ENCODE assay signal across 29 cellular contexts in genomic region chr3:54042259-54042823, GRCh38.
A peak's percentile ranks its signal among the peaks of the same experiment; 100 is the strongest.
DNase-seq lines count a peak whose midpoint lies in the region; ATAC-seq, FAIRE-seq and TF ChIP-seq lines count a peak whose summit lies in the region.
"Had no signal": no experiment of that assay in that cellular context is flagged by ENCODE, and none has a peak within 500 bp of the region (broad histone marks: within the 10 kb centered on the region; RNA-seq: fewer than 3 reads in every experiment).

No MANE protein-coding gene starts in this region.

- no peak for TF ChIP-seq RAD21 in HCT116 (IDR thresholded peaks at IDR 0.05; ENCODE audit: low read depth)

- no peaks in the 10 kb centered on the region for H3K36me3 Mint-ChIP-seq in activated T-cell treated with anti-CD3 and anti-CD28 coated beads, Interleukin-2, amount 50 U/mL, for 24 hours (ENCODE audit: low read depth)
- no peaks in the 10 kb centered on the region for H3K36me3 Mint-ChIP-seq in CD4-positive, alpha-beta memory T cell

- H3K9me2 ChIP-seq in HCT116 (ENCODE audit: insufficient read depth): no peaks in the 10 kb centered on the region

- peaks cover 22 to 71% (median 24%) of the 10 kb centered on the region in 10 experiments for H3K4me1 ChIP-seq in BLaER1 treated with 17β-estradiol and CSF1 and Interleukin-3, amounts not matched to agents 10 nM and 100 nM
- H3K4me1 ChIP-seq in HCT116 (ENCODE audit: control insufficient read depth in 1 of 2, insufficient read depth in 2 of 2, low read length in 2 of 2) (peaks cover 6 to 12% of the 10 kb centered on the region in 2 experiments; a peak in 1 of 4 replicates), keratinocyte (ENCODE audit: control insufficient read depth, extremely low read depth, insufficient read depth, low read length) (peaks cover 15% of the 10 kb centered on the region)
- no peaks in the 10 kb centered on the region for H3K4me1 ChIP-seq in CD4-positive, alpha-beta memory T cell (ENCODE audit: insufficient read depth, low read length)
- H3K4me1 ChIP-seq: gastroesophageal sphincter, lower lobe of right lung, thyroid gland had no signal

- H3K27me3 ChIP-seq in BLaER1 treated with 17β-estradiol and CSF1 and Interleukin-3, amounts not matched to agents 10 nM and 100 nM: no peaks in the 10 kb centered on the region
- H3K27me3 ChIP-seq in HCT116 (ENCODE audit: insufficient read depth, low read length) (no peaks in the 10 kb centered on the region), bronchial epithelial cell (ENCODE audit: control insufficient read depth, insufficient read depth, low read length) (no peaks in the 10 kb centered on the region), keratinocyte (ENCODE audit: control insufficient read depth, extremely low read depth, insufficient read depth, low read length) (no peaks in the 10 kb centered on the region)
- no peaks in the 10 kb centered on the region for H3K27me3 ChIP-seq in CD4-positive, alpha-beta memory T cell (ENCODE audit: insufficient read depth, low read length)
- H3K27me3 ChIP-seq: BE2C, dorsolateral prefrontal cortex, gastroesophageal sphincter, sigmoid colon, thyroid gland had no signal

- no peak for TF ChIP-seq CTCF in HCT116 (IDR thresholded peaks at IDR 0.05 in 2 of 3, conservative IDR thresholded peaks at IDR 0.05 in 1 of 3; ENCODE audit: borderline replicate concordance in 1 of 3, insufficient read depth in 1 of 3, low read depth in 2 of 3, low read length in 2 of 3)
- TF ChIP-seq CTCF in bronchial epithelial cell (IDR thresholded peaks at IDR 0.05; ENCODE audit: insufficient read depth, low read length, severe bottlenecking): no peak
- peak in 1 of 3 experiments; percentile 1 for TF ChIP-seq CTCF in keratinocyte (optimal IDR thresholded peaks at IDR 0.05 in 1 of 3, IDR thresholded peaks at IDR 0.05 in 1 of 3, conservative IDR thresholded peaks at IDR 0.05 in 1 of 3; ENCODE audit: extremely low read depth in 1 of 3, insufficient read depth in 2 of 3, low read length in 3 of 3)

- no peak for TF ChIP-seq POLR2A in HCT116 (IDR thresholded peaks at IDR 0.05; ENCODE audit: borderline replicate concordance, extremely low read depth, insufficient read depth, insufficient read length)

- peaks cover 3% of the 10 kb centered on the region for H3K27me3 Mint-ChIP-seq in activated T-cell treated with anti-CD3 and anti-CD28 coated beads, Interleukin-2, amount 50 U/mL, for 24 hours
- H3K27me3 Mint-ChIP-seq in CD4-positive, alpha-beta memory T cell: peaks cover 5 to 7% of the 10 kb centered on the region in 2 donors

- FAIRE-seq in bronchial epithelial cell (lab: Jason Lieb, UNC) (peak; percentile 43), keratinocyte (lab: Jason Lieb, UNC) (peak; percentile 99)
- FAIRE-seq: GM12878 had no signal

- CTCF ChIA-PET in HCT116 (lab: Charles Lee): no interaction called here
- CTCF ChIA-PET in CD4-positive, alpha-beta memory T cell (lab: Charles Lee; ENCODE audit: partially characterized antibody): no interaction called here

- H3K4me1 Mint-ChIP-seq in activated T-cell treated with anti-CD3 and anti-CD28 coated beads, Interleukin-2, amount 50 U/mL, for 24 hours (ENCODE audit: low read depth): no peaks in the 10 kb centered on the region
- no peaks in the 10 kb centered on the region for H3K4me1 Mint-ChIP-seq in CD4-positive, alpha-beta memory T cell

- no peaks in the 10 kb centered on the region for H3K9me1 ChIP-seq in keratinocyte (ENCODE audit: control insufficient read depth, extremely low read depth, insufficient read depth, low read length)

- H3K9ac ChIP-seq in BLaER1 treated with 17β-estradiol and CSF1 and Interleukin-3, amounts not matched to agents 10 nM and 100 nM: no peak overlapping the region
- H3K9ac ChIP-seq in HCT116 (ENCODE audit: low read length) (no peak overlapping the region), keratinocyte (ENCODE audit: control insufficient read depth, extremely low read depth, insufficient read depth, low read length) (no peak overlapping the region)

- ATAC-seq in HCT116: peak; percentile 36; the same call in 1 of the 2 replicates
- ATAC-seq in GM18868 (IDR thresholded peaks at IDR 0.05; ENCODE audit: unreplicated experiment): no peak
- ATAC-seq: activated T-cell treated with anti-CD3 and anti-CD28 coated beads, Interleukin-2, amount 50 U/mL, for 72 hours; gastroesophageal sphincter; GM12878 had no signal

- H3K4me3 Mint-ChIP-seq in activated T-cell treated with anti-CD3 and anti-CD28 coated beads, Interleukin-2, amount 50 U/mL, for 24 hours: no peak overlapping the region
- H3K4me3 Mint-ChIP-seq in CD4-positive, alpha-beta memory T cell: no peak overlapping the region
- H3K4me3 Mint-ChIP-seq: activated naive CD4-positive, alpha-beta T cell treated with anti-CD3 and anti-CD28 coated beads for 36 hours; activated T-cell treated with anti-CD3 and anti-CD28 coated beads, Interleukin-2, amount 50 U/mL, for 72 hours; nephron had no signal

- H3K79me2 ChIP-seq in HCT116 (ENCODE audit: insufficient read depth, low read length) (no peaks in the 10 kb centered on the region), keratinocyte (ENCODE audit: control insufficient read depth, insufficient read depth, low read length) (no peaks in the 10 kb centered on the region)

- dilution Hi-C loops in keratinocyte (cut with MboI; ENCODE audit: extremely low pct_ligation_motif_present, low sequenced_read_pairs): no loop called here

- no peak overlapping the region for H3K4me3 ChIP-seq in BLaER1 treated with 17β-estradiol and CSF1 and Interleukin-3, amounts not matched to agents 10 nM and 100 nM
- no peak overlapping the region for H3K4me3 ChIP-seq in HCT116 (replicated peaks in 1 of 2; ENCODE audit: low read depth in 1 of 2, low read length in 2 of 2)
- H3K4me3 ChIP-seq in bronchial epithelial cell (ENCODE audit: low read depth, low read length): no peak overlapping the region
- H3K4me3 ChIP-seq in keratinocyte (ENCODE audit: control insufficient read depth in 2 of 3, extremely low read depth in 1 of 3, insufficient read depth in 2 of 3, low read depth in 1 of 3, low read length in 3 of 3): no peak overlapping the region
- H3K4me3 ChIP-seq in CD4-positive, alpha-beta memory T cell (ENCODE audit: low read length in 2 of 2): no peak overlapping the region
- H3K4me3 ChIP-seq: dorsolateral prefrontal cortex, gastroesophageal sphincter, GM12878, lower lobe of right lung, sigmoid colon, SK-N-MC, thyroid gland had no signal

- H3K4me2 ChIP-seq in BLaER1 treated with 17β-estradiol and CSF1 and Interleukin-3, amounts not matched to agents 10 nM and 100 nM: peak overlapping the region; percentile 42 to 84 (median 50); a peak in 21 of 22 replicates
- H3K4me2 ChIP-seq in HCT116 (ENCODE audit: low read length): no peak overlapping the region
- H3K4me2 ChIP-seq in keratinocyte (ENCODE audit: control insufficient read depth, extremely low read depth, insufficient read depth, low read depth, low read length): peak overlapping the region; percentile 7

- DNase-seq in HCT116 (ENCODE audit: low read depth, low spot score): no peak
- peak; percentile 88 for DNase-seq in bronchial epithelial cell (ENCODE audit: low read depth)
- DNase-seq in keratinocyte (ENCODE audit: low read depth, low spot score): peak; percentile 35
- DNase-seq in activated naive CD4-positive, alpha-beta T cell (lab: John Stamatoyannopoulos, UW): no peak
- no peak for DNase-seq in activated T-cell treated with anti-CD3 and anti-CD28 coated beads, Interleukin-2, amount 50 U/mL, for 24 hours
- no peak for DNase-seq in CD4-positive, alpha-beta memory T cell
- DNase-seq: ACHN; activated CD4-positive, alpha-beta T cell treated with anti-CD3 and anti-CD28 coated beads, Interleukin-2, amount 50 U/mL, for 4 hours; activated naive CD4-positive, alpha-beta T cell treated with anti-CD3 and anti-CD28 coated beads for 36 hours; activated T-cell treated with anti-CD3 and anti-CD28 coated beads, Interleukin-2, amount 50 U/mL, for 72 hours; BE2C; DMS153; dorsolateral prefrontal cortex; HCEC 1CT; hypothalamus; lower lobe of right lung; NCI-H1436 treated with DMSO at 0.1 percent for 48 hours; NCI-H446 treated with DMSO at 0.1 percent for 48 hours; sigmoid colon; stimulated activated CD4-positive, alpha-beta T cell treated with anti-CD3 and anti-CD28 coated beads, Interleukin-12 subunit alpha, Interleukin-12 subunit beta, amount 100 ng/mL, for 4 hours; stimulated activated CD4-positive, alpha-beta T cell treated with anti-CD3 and anti-CD28 coated beads, Interleukin-2, amount 100 ng/mL, for 48 hours; T-helper 1 cell; thyroid gland had no signal

- intact Hi-C loops in HCT116 (cut with micrococcal nuclease): no loop called here
- intact Hi-C loops in CD4-positive, alpha-beta memory T cell (cut with micrococcal nuclease): no loop called here

- no peaks in the 10 kb centered on the region for H4K20me1 ChIP-seq in BLaER1 treated with 17β-estradiol and CSF1 and Interleukin-3, amounts not matched to agents 10 nM and 100 nM
- H4K20me1 ChIP-seq in HCT116 (ENCODE audit: insufficient read depth): no peaks in the 10 kb centered on the region
- no peaks in the 10 kb centered on the region for H4K20me1 ChIP-seq in keratinocyte (ENCODE audit: control insufficient read depth, extremely low read depth, insufficient read depth, low read length)

- H3K9me3 Mint-ChIP-seq in activated T-cell treated with anti-CD3 and anti-CD28 coated beads, Interleukin-2, amount 50 U/mL, for 24 hours: no peaks in the 10 kb centered on the region
- H3K9me3 Mint-ChIP-seq in CD4-positive, alpha-beta memory T cell: peaks cover 0 to 2% (median 0%) of the 10 kb centered on the region in 8 donors
- H3K9me3 Mint-ChIP-seq: activated naive CD4-positive, alpha-beta T cell treated with anti-CD3 and anti-CD28 coated beads for 36 hours; activated T-cell treated with anti-CD3 and anti-CD28 coated beads, Interleukin-2, amount 50 U/mL, for 72 hours; nephron had no signal

- no peaks in the 10 kb centered on the region for H3K36me3 ChIP-seq in BLaER1 treated with 17β-estradiol and CSF1 and Interleukin-3, amounts not matched to agents 10 nM and 100 nM
- H3K36me3 ChIP-seq in HCT116 (ENCODE audit: control insufficient read depth in 1 of 2, insufficient read depth in 2 of 2, low read length in 2 of 2): no peaks in the 10 kb centered on the region
- no peaks in the 10 kb centered on the region for H3K36me3 ChIP-seq in bronchial epithelial cell (ENCODE audit: control insufficient read depth, insufficient read depth, low read length)
- H3K36me3 ChIP-seq in keratinocyte (ENCODE audit: control insufficient read depth in 2 of 2, extremely low read depth in 1 of 2, insufficient read depth in 2 of 2, low read length in 2 of 2): no peaks in the 10 kb centered on the region
- H3K36me3 ChIP-seq in CD4-positive, alpha-beta memory T cell (ENCODE audit: insufficient read depth, low read length): no peaks in the 10 kb centered on the region
- H3K36me3 ChIP-seq: BE2C, gastroesophageal sphincter, lower lobe of right lung, sigmoid colon, thyroid gland had no signal

- POLR2A ChIA-PET in HCT116 (lab: Charles Lee): no interaction called here
- POLR2A ChIA-PET in CD4-positive, alpha-beta memory T cell (lab: Charles Lee; ENCODE audit: partially characterized antibody): no interaction called here

- no peak overlapping the region for H3K27ac Mint-ChIP-seq in activated T-cell treated with anti-CD3 and anti-CD28 coated beads, Interleukin-2, amount 50 U/mL, for 24 hours
- no peak overlapping the region for H3K27ac Mint-ChIP-seq in CD4-positive, alpha-beta memory T cell
- H3K27ac Mint-ChIP-seq: activated naive CD4-positive, alpha-beta T cell treated with anti-CD3 and anti-CD28 coated beads for 36 hours; activated T-cell treated with anti-CD3 and anti-CD28 coated beads, Interleukin-2, amount 50 U/mL, for 72 hours had no signal

- RAD21 ChIA-PET in HCT116 (lab: Charles Lee; ENCODE audit: low non-redundant PET in 1 of 2, low total read pairs in 2 of 2, uncharacterized antibody in 2 of 2, unreplicated experiment in 2 of 2): no interaction called here

- H3K9me3 ChIP-seq in BLaER1 treated with 17β-estradiol and CSF1 and Interleukin-3, amounts not matched to agents 10 nM and 100 nM (replicated peaks in 1 of 11): peaks cover 0 to 7% (median 0%) of the 10 kb centered on the region in 11 experiments; a peak in 1 of 22 replicates
- no peaks in the 10 kb centered on the region for H3K9me3 ChIP-seq in HCT116 (ENCODE audit: control insufficient read depth in 1 of 2, insufficient read depth in 1 of 2, low read depth in 1 of 2, low read length in 2 of 2)
- H3K9me3 ChIP-seq in keratinocyte (ENCODE audit: control insufficient read depth, low read depth, low read length): no peaks in the 10 kb centered on the region
- H3K9me3 ChIP-seq in CD4-positive, alpha-beta memory T cell (ENCODE audit: control insufficient read depth in 1 of 2, low read length in 2 of 2): no peaks in the 10 kb centered on the region
- H3K9me3 ChIP-seq: BE2C, gastroesophageal sphincter, lower lobe of right lung, sigmoid colon, thyroid gland had no signal

- no TSS peak for BruUV-seq in HCT116 (replicated peaks; lab: Mats Ljungman, UMichigan)

- H2AFZ ChIP-seq in HCT116 (ENCODE audit: low read depth, low read length, poor library complexity, severe bottlenecking): no peak overlapping the region
- H2AFZ ChIP-seq in keratinocyte (ENCODE audit: control insufficient read depth, low read length): no peak overlapping the region

- no peak overlapping the region for H3K27ac ChIP-seq in BLaER1 treated with 17β-estradiol and CSF1 and Interleukin-3, amounts not matched to agents 10 nM and 100 nM
- no peak overlapping the region for H3K27ac ChIP-seq in HCT116 (ENCODE audit: low read depth, low read length)
- H3K27ac ChIP-seq in keratinocyte (ENCODE audit: control insufficient read depth, insufficient read depth, low read length): no peak overlapping the region
- H3K27ac ChIP-seq in CD4-positive, alpha-beta memory T cell (ENCODE audit: low read depth, low read length): no peak overlapping the region
- H3K27ac ChIP-seq: dorsolateral prefrontal cortex, gastroesophageal sphincter, lower lobe of right lung, sigmoid colon, SK-N-MC, thyroid gland had no signal

Comparison
In these comparisons a context has a peak if more than half of its experiments do, and no peak if none do; other contexts are left out.
1. DNase-seq: peak in bronchial epithelial cell (single experiment) and keratinocyte (single experiment); none in HCT116 (single experiment), activated naive CD4-positive, alpha-beta T cell (0 of 4), activated T-cell treated with anti-CD3 and anti-CD28 coated beads, Interleukin-2, amount 50 U/mL, for 24 hours (single experiment) and CD4-positive, alpha-beta memory T cell (0 of 5).